Comparison of ENCODE assay signal across 8 cellular contexts in the genomic region with DNA sequence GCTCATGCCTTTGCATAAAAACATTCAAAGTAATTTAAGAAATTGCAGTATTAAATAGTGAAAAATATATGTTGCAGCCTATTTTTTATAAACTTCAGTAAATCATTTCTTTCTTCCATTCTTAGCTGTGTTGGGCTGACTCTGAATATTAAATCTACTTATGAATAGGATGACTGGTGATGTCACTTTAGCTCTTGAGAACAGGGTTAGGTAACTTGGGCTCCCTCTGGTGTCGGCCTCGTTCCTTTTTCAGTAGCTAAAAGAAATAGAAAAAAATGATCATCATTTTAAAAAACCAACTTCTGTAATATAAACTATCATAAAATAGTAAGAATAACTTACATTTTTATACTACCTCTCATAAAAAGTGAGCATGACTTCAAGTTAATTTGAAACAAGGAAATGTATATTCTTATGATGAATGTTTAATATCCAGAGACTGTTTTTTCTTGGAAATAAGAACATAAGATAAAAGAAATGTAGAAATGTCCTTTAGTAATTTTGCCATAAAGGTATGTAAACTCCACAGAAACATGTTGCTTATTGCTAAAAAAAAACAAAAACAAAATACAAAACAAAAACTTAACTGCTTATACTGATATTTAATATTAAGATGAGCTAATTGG.
DNase-seq lines count a peak whose midpoint lies in the region; ATAC-seq and TF ChIP-seq lines count a peak whose summit lies in the region.

No MANE protein-coding gene starts in this region.

- TF ChIP-seq CTCF in astrocyte of the cerebellum (IDR thresholded peaks at IDR 0.05; ENCODE audit: low read depth, low read length, missing control alignments), result peak; percentile 72

- ATAC-seq in HG02763 (IDR thresholded peaks at IDR 0.05; ENCODE audit: unreplicated experiment) (peak; percentile 45), HG02571 (IDR thresholded peaks at IDR 0.05; ENCODE audit: unreplicated experiment) (no peak), GM19397 (IDR thresholded peaks at IDR 0.05; ENCODE audit: unreplicated experiment) (no peak)

- peak overlapping the region; percentile 71 for H3K27ac ChIP-seq in substantia nigra (ENCODE audit: low read depth, low read length, poor library complexity, severe bottlenecking)

- in situ Hi-C loops in astrocyte of the cerebellum (cut with HindIII; ENCODE audit: low sequenced_read_pairs), result no loop called here

- peak; percentile 35 for DNase-seq in COR-L47 (lab: John Stamatoyannopoulos, UW)
- peak; percentile 50 for DNase-seq in NCI-H524 treated with DMSO at 0.1 percent for 48 hours (lab: John Stamatoyannopoulos, UW)
- DNase-seq in astrocyte of the cerebellum (ENCODE audit: low read depth), result peak; percentile 68
- peak; percentile 56 for DNase-seq in iris pigment epithelial cell (ENCODE audit: low read depth)
- DNase-seq in substantia nigra (lab: John Stamatoyannopoulos, UW), result peak in 35 of 49 donors; percentile 2 to 76 (median 45)

- H3K4me3 ChIP-seq in astrocyte of the cerebellum (ENCODE audit: low read depth, low read length), result no peak overlapping the region
